In genomic region chr20:50339196-50339901, GRCh38 we compare ENCODE assay signal across 8 cellular contexts.
DNase-seq lines count a peak whose midpoint lies in the region; ATAC-seq, FAIRE-seq and TF ChIP-seq lines count a peak whose summit lies in the region.

No MANE protein-coding gene starts in this region.

- peak overlapping the region in 1 of 4 donors; percentile 27 for H3K4me3 ChIP-seq in adrenal gland

- peak in 1 of 2 donors; percentile 16 for TF ChIP-seq POLR2A in adrenal gland (IDR thresholded peaks at IDR 0.05)

- H3K27ac Mint-ChIP-seq in memory B cell, result peak overlapping the region; percentile 14
- no peak overlapping the region for H3K27ac Mint-ChIP-seq in endothelial cell (ENCODE audit: unreplicated experiment)

- no peak for FAIRE-seq in urothelium cell line (lab: Jason Lieb, UNC)

- H3K4me1 ChIP-seq in adrenal gland (replicated peaks in 1 of 2), result peaks cover 15 to 20% of the 10 kb centered on the region in 2 donors

- whole genome bisulfite sequencing in adrenal gland, 4 donors, result 26 to 37% (median 33%) methylated on average over 6 of the region's 6 CpGs

- ATAC-seq in memory B cell (ENCODE audit: low read depth), result no peak
- no peak for ATAC-seq in left lobe of liver

- TF ChIP-seq CTCF in adrenal gland (IDR thresholded peaks at IDR 0.05) (no peak), endothelial cell (IDR thresholded peaks at IDR 0.05; ENCODE audit: unreplicated experiment) (no peak)

- H3K4me1 Mint-ChIP-seq in memory B cell (peaks cover 26% of the 10 kb centered on the region), endothelial cell (ENCODE audit: unreplicated experiment) (no peaks in the 10 kb centered on the region)

- DNase-seq in stimulated activated CD4-positive, alpha-beta T cell treated with anti-CD3 and anti-CD28 coated beads, Interleukin-12 subunit alpha, Interleukin-12 subunit beta, amount 100 ng/mL, for 48 hours (ENCODE audit: low read depth in 2 of 3, low spot score in 1 of 3), result peak in 2 of 3 donors; percentile 20 to 46
- DNase-seq in stimulated activated CD4-positive, alpha-beta T cell treated with anti-CD3 and anti-CD28 coated beads, Interleukin-4, amount 100 ng/mL, for 4 hours, result no peak
- DNase-seq in adrenal gland (peak in 4 of 7 donors; percentile 57 to 68 (median 63)), memory B cell (ENCODE audit: low spot score in 2 of 2) (no peak), urothelium cell line (ENCODE audit: low spot score) (peak; percentile 94), ACHN (no peak), endothelial cell (ENCODE audit: low spot score) (no peak), left lobe of liver (ENCODE audit: low spot score) (no peak)

- intact Hi-C loops in adrenal gland (cut with DNase I), result no loop called here

- peak overlapping the region; percentile 35 to 94 (median 84) for H3K27ac ChIP-seq in adrenal gland

- no peaks in the 10 kb centered on the region for H3K27me3 ChIP-seq in adrenal gland

- no peaks in the 10 kb centered on the region for H3K9me3 Mint-ChIP-seq in memory B cell
- no peaks in the 10 kb centered on the region for H3K9me3 Mint-ChIP-seq in endothelial cell (ENCODE audit: unreplicated experiment)

- H3K4me3 Mint-ChIP-seq in memory B cell (peak overlapping the region; percentile 37), endothelial cell (ENCODE audit: unreplicated experiment) (no peak overlapping the region)

- H3K27me3 Mint-ChIP-seq in memory B cell (peaks cover 13% of the 10 kb centered on the region), endothelial cell (ENCODE audit: unreplicated experiment) (peaks cover 5% of the 10 kb centered on the region)

- H3K36me3 Mint-ChIP-seq in memory B cell, result no peaks in the 10 kb centered on the region
- no peaks in the 10 kb centered on the region for H3K36me3 Mint-ChIP-seq in endothelial cell (ENCODE audit: low read depth, unreplicated experiment)

- in situ Hi-C loops in ACHN (cut with HindIII; ENCODE audit: low pct_ligation_motif_present, low pct_unique_long_range_greater_than_20kb, low sequenced_read_pairs), result no loop called here

- no peaks in the 10 kb centered on the region for H3K36me3 ChIP-seq in adrenal gland (replicated peaks in 1 of 2)

- no peaks in the 10 kb centered on the region for H3K9me3 ChIP-seq in adrenal gland (replicated peaks in 1 of 3)

Comparison
In these comparisons a context has a peak if more than half of its experiments do, and no peak if none do; other contexts are left out.
1. DNase-seq: peak in stimulated activated CD4-positive, alpha-beta T cell treated with anti-CD3 and anti-CD28 coated beads, Interleukin-12 subunit alpha, Interleukin-12 subunit beta, amount 100 ng/mL, for 48 hours (2 of 3), adrenal gland (4 of 7) and urothelium cell line (single experiment); none in stimulated activated CD4-positive, alpha-beta T cell treated with anti-CD3 and anti-CD28 coated beads, Interleukin-4, amount 100 ng/mL, for 4 hours (0 of 2), memory B cell (0 of 2), ACHN (single experiment), endothelial cell (single experiment) and left lobe of liver (single experiment).